Comparison of ENCODE assay signal across 1 cellular context in the genomic region with DNA sequence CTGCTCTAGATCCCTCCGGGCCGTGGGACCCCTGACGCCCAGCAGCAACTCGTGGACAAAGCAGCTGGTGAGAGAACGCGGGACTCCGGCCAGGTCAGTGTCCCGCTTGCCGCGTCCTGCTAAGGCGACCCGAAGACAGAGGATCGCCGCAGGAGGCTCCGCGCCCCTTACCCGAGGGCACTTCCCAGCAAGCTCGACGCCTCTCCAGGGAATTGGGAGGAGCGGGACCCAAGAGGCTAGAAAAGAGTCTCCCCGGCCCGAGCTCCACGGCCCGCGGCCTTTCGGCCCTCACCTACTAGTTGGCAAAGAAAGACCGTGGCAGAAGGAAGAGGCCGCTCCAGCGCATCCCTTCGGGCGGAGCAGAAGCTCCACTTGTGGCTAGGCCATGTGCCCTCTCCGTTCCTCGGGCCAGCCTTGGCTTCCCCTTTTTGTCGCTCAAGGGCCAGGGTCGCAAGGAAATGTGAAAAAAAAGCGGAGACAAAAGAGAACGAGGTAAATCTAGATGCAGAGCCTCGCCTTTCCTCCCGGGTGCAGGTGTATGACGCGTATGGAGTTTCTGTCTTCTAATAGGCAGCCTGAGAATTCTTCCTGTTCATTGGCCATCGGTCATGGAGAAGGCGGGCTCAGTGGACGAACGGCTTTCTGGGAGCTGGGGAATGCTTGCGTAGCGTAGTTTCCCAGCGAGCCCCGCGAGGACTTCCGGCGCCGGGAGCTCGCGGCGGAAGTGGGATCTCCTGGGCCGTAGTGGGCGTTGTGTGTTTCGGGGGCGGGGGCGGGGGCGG.
TF ChIP-seq lines count a peak whose summit lies in the region.

ZNF213 (plus strand) TSS at position 692 of the 782 bp plus-strand sequence. CDS start 2,252 bp downstream, outside the sequence.

TF ChIP-seq in GM12878, 131 proteins besides CTCF, POLR2A, EP300 and RAD21 (continued from another document and continues in another):
- peak; percentile 71 for TF ChIP-seq NBN (IDR thresholded peaks at IDR 0.05)
- TF ChIP-seq SMAD1 (IDR thresholded peaks at IDR 0.05; ENCODE audit: low read depth, partially characterized antibody): peak; percentile 76
- TF ChIP-seq SIN3A (IDR thresholded peaks at IDR 0.05; ENCODE audit: low read depth, low read length): 0 out of 2 replicates have a peak, but pooled peaks have one; percentile 70
- 0 out of 2 replicates have a peak, but pooled peaks have one; percentile 39 for TF ChIP-seq POLR2AphosphoS2 (IDR thresholded peaks at IDR 0.05; ENCODE audit: low read depth, low read length)
- TF ChIP-seq RB1 (IDR thresholded peaks at IDR 0.05; ENCODE audit: borderline replicate concordance): peak; percentile 78; the same call in 1 of the 2 replicates
- TF ChIP-seq GABPA (IDR thresholded peaks at IDR 0.05; ENCODE audit: low read depth): peak; percentile 87
- no peak for TF ChIP-seq SRF (IDR thresholded peaks at IDR 0.05; ENCODE audit: low read depth in 2 of 2, low read length in 2 of 2)
- no peak for TF ChIP-seq STAT3 (IDR thresholded peaks at IDR 0.05; ENCODE audit: low read depth, low read length)
- peak; percentile 67 for TF ChIP-seq HCFC1 (IDR thresholded peaks at IDR 0.05; ENCODE audit: low read length)
- TF ChIP-seq KLF5 (IDR thresholded peaks at IDR 0.05; ENCODE audit: partially characterized antibody): no peak
- TF ChIP-seq, protein P1, sequence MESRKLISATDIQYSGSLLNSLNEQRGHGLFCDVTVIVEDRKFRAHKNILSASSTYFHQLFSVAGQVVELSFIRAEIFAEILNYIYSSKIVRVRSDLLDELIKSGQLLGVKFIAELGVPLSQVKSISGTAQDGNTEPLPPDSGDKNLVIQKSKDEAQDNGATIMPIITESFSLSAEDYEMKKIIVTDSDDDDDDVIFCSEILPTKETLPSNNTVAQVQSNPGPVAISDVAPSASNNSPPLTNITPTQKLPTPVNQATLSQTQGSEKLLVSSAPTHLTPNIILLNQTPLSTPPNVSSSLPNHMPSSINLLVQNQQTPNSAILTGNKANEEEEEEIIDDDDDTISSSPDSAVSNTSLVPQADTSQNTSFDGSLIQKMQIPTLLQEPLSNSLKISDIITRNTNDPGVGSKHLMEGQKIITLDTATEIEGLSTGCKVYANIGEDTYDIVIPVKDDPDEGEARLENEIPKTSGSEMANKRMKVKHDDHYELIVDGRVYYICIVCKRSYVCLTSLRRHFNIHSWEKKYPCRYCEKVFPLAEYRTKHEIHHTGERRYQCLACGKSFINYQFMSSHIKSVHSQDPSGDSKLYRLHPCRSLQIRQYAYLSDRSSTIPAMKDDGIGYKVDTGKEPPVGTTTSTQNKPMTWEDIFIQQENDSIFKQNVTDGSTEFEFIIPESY (IDR thresholded peaks at IDR 0.05): no peak
- no peak for TF ChIP-seq BMI1 (IDR thresholded peaks at IDR 0.05; ENCODE audit: borderline replicate concordance)
- no peak for TF ChIP-seq JUND (IDR thresholded peaks at IDR 0.05; ENCODE audit: low read depth, low read length)
- TF ChIP-seq BCL11A (IDR thresholded peaks at IDR 0.05; ENCODE audit: low read depth, low read length): no peak
- TF ChIP-seq HDAC6 (IDR thresholded peaks at IDR 0.05; ENCODE audit: unreplicated experiment): no peak
- TF ChIP-seq SPI1 (IDR thresholded peaks at IDR 0.05; ENCODE audit: borderline replicate concordance, insufficient read depth, low read depth, low read length): peak; percentile 8; the same call in 1 of the 2 replicates
- no peak for TF ChIP-seq ZNF622 (IDR thresholded peaks at IDR 0.05)
- TF ChIP-seq ZNF592 (IDR thresholded peaks at IDR 0.05): no peak
- no peak for TF ChIP-seq NR2C2 (IDR thresholded peaks at IDR 0.05; ENCODE audit: borderline replicate concordance, control insufficient read depth, insufficient read length, low read depth)
- TF ChIP-seq RAD51 (IDR thresholded peaks at IDR 0.05): no peak
- TF ChIP-seq USF1 (IDR thresholded peaks at IDR 0.05; ENCODE audit: borderline replicate concordance, extremely low read length, insufficient read depth, low read depth, low read length): no peak
- peak; percentile 14; the same call in 1 of the 2 replicates for TF ChIP-seq YY1 (IDR thresholded peaks at IDR 0.05; ENCODE audit: low read depth, low read length)
- TF ChIP-seq SMC3 (IDR thresholded peaks at IDR 0.05; ENCODE audit: borderline replicate concordance, low read length): no peak
- TF ChIP-seq POLR2AphosphoS5 (IDR thresholded peaks at IDR 0.05; ENCODE audit: low read length): peak; percentile 90
- TF ChIP-seq WRNIP1 (IDR thresholded peaks at IDR 0.05; ENCODE audit: borderline replicate concordance, low read depth, low read length): no peak
- no peak for TF ChIP-seq BRCA1 (IDR thresholded peaks at IDR 0.05; ENCODE audit: low read depth, low read length)
- no peak for TF ChIP-seq IKZF2 (IDR thresholded peaks at IDR 0.05)
- TF ChIP-seq HDGF (IDR thresholded peaks at IDR 0.05): no peak
- TF ChIP-seq, protein P2, sequence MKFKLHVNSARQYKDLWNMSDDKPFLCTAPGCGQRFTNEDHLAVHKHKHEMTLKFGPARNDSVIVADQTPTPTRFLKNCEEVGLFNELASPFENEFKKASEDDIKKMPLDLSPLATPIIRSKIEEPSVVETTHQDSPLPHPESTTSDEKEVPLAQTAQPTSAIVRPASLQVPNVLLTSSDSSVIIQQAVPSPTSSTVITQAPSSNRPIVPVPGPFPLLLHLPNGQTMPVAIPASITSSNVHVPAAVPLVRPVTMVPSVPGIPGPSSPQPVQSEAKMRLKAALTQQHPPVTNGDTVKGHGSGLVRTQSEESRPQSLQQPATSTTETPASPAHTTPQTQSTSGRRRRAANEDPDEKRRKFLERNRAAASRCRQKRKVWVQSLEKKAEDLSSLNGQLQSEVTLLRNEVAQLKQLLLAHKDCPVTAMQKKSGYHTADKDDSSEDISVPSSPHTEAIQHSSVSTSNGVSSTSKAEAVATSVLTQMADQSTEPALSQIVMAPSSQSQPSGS (IDR thresholded peaks at IDR 0.05; ENCODE audit: low read length): no peak
- peak; percentile 10; the same call in 1 of the 2 replicates for TF ChIP-seq MXI1 (IDR thresholded peaks at IDR 0.05; ENCODE audit: low read depth, low read length)
- peak; percentile 69 for TF ChIP-seq CHD2 (IDR thresholded peaks at IDR 0.05; ENCODE audit: borderline replicate concordance, low read depth, low read length)
- no peak for TF ChIP-seq POU2F2 (IDR thresholded peaks at IDR 0.05; ENCODE audit: borderline replicate concordance, low read depth, low read length)
- no peak; the same call in 1 of the 2 replicates for TF ChIP-seq NR2C1 (IDR thresholded peaks at IDR 0.05)
- TF ChIP-seq, protein P3, sequence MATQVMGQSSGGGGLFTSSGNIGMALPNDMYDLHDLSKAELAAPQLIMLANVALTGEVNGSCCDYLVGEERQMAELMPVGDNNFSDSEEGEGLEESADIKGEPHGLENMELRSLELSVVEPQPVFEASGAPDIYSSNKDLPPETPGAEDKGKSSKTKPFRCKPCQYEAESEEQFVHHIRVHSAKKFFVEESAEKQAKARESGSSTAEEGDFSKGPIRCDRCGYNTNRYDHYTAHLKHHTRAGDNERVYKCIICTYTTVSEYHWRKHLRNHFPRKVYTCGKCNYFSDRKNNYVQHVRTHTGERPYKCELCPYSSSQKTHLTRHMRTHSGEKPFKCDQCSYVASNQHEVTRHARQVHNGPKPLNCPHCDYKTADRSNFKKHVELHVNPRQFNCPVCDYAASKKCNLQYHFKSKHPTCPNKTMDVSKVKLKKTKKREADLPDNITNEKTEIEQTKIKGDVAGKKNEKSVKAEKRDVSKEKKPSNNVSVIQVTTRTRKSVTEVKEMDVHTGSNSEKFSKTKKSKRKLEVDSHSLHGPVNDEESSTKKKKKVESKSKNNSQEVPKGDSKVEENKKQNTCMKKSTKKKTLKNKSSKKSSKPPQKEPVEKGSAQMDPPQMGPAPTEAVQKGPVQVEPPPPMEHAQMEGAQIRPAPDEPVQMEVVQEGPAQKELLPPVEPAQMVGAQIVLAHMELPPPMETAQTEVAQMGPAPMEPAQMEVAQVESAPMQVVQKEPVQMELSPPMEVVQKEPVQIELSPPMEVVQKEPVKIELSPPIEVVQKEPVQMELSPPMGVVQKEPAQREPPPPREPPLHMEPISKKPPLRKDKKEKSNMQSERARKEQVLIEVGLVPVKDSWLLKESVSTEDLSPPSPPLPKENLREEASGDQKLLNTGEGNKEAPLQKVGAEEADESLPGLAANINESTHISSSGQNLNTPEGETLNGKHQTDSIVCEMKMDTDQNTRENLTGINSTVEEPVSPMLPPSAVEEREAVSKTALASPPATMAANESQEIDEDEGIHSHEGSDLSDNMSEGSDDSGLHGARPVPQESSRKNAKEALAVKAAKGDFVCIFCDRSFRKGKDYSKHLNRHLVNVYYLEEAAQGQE (IDR thresholded peaks at IDR 0.05; ENCODE audit: low read depth, low read length): no peak
- 0 out of 2 replicates have a peak, but pooled peaks have one; percentile 9 for TF ChIP-seq BACH1 (IDR thresholded peaks at IDR 0.05; ENCODE audit: borderline replicate concordance)
- TF ChIP-seq KAT2A (conservative IDR thresholded peaks at IDR 0.05; ENCODE audit: control insufficient read depth, low read depth, low read length): no peak
- no peak for TF ChIP-seq ASH2L (IDR thresholded peaks at IDR 0.05; ENCODE audit: borderline replicate concordance, low read depth)
- no peak for TF ChIP-seq ZZZ3 (IDR thresholded peaks at IDR 0.05; ENCODE audit: control insufficient read depth, insufficient read length, low read depth)
- TF ChIP-seq SMARCA5 (IDR thresholded peaks at IDR 0.05): 0 out of 2 replicates have a peak, but pooled peaks have one; percentile 22
- TF ChIP-seq, protein P4, sequence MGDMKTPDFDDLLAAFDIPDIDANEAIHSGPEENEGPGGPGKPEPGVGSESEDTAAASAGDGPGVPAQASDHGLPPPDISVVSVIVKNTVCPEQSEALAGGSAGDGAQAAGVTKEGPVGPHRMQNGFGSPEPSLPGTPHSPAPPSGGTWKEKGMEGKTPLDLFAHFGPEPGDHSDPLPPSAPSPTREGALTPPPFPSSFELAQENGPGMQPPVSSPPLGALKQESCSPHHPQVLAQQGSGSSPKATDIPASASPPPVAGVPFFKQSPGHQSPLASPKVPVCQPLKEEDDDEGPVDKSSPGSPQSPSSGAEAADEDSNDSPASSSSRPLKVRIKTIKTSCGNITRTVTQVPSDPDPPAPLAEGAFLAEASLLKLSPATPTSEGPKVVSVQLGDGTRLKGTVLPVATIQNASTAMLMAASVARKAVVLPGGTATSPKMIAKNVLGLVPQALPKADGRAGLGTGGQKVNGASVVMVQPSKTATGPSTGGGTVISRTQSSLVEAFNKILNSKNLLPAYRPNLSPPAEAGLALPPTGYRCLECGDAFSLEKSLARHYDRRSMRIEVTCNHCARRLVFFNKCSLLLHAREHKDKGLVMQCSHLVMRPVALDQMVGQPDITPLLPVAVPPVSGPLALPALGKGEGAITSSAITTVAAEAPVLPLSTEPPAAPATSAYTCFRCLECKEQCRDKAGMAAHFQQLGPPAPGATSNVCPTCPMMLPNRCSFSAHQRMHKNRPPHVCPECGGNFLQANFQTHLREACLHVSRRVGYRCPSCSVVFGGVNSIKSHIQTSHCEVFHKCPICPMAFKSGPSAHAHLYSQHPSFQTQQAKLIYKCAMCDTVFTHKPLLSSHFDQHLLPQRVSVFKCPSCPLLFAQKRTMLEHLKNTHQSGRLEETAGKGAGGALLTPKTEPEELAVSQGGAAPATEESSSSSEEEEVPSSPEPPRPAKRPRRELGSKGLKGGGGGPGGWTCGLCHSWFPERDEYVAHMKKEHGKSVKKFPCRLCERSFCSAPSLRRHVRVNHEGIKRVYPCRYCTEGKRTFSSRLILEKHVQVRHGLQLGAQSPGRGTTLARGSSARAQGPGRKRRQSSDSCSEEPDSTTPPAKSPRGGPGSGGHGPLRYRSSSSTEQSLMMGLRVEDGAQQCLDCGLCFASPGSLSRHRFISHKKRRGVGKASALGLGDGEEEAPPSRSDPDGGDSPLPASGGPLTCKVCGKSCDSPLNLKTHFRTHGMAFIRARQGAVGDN (IDR thresholded peaks at IDR 0.05): no peak
- peak; percentile 76; the same call in 1 of the 2 replicates for TF ChIP-seq SMAD5 (IDR thresholded peaks at IDR 0.05; ENCODE audit: low read depth)
- no peak for TF ChIP-seq ETV6 (conservative IDR thresholded peaks at IDR 0.05 in 1 of 2, IDR thresholded peaks at IDR 0.05 in 1 of 2; ENCODE audit: borderline replicate concordance in 1 of 2, low read depth in 1 of 2)
- TF ChIP-seq NR2F1 (conservative IDR thresholded peaks at IDR 0.05): no peak
- no peak for TF ChIP-seq ZNF384 (IDR thresholded peaks at IDR 0.05; ENCODE audit: borderline replicate concordance, low read depth, low read length)
- TF ChIP-seq CREB1 (IDR thresholded peaks at IDR 0.05; ENCODE audit: low read depth): peak; percentile 96
